ENCODE assay signal across 15 cellular contexts in the genomic region with DNA sequence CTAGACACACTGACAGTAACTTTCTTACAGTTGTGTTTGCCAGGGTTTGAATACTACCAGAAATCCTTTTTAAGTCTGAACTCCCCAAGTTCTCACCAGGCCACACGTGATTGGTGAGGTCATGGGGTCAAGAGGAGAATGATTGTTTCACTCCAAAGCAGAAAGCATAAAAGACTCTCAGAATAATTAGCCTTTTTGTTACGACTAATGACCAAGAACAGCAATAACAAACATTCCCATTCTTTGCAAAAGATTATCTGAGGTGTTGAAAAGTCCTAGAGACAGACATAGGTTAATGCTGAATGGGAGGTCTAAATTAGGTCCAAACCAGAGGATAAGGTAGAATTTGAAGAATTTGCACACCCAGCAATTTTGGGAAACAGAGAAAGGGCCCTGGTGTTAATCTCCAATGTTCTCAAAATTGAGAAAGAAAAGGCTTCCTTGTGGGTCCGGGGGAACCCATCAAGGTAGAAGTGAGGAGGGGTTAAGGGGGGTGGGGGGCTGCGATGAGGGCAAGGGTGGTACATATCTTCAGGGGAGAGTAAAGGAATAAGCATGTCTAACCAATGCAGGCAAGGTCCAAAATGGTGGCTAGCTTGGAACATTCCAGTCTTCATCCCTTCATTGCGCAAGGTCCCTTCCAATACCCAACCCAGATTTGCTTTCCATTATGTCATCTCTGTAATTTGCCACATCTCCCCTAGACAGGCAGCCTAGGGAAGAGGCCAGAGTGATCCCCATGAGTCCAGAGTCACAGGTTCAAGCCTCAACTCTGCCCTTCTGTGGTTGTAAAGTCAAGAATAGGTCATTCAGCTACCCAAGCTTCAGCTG.
DNase-seq lines count a peak whose midpoint lies in the region; TF ChIP-seq lines count a peak whose summit lies in the region.
"Had no signal": no experiment of that assay in that cellular context is flagged by ENCODE, and none has a peak within 500 bp of the region (broad histone marks: within the 10 kb centered on the region; RNA-seq: fewer than 3 reads in every experiment).

No MANE protein-coding gene starts in this region.

- peaks cover 2% of the 10 kb centered on the region for H3K36me3 Mint-ChIP-seq in neural progenitor cell
- H3K36me3 Mint-ChIP-seq: CD4-positive, CD25-positive, alpha-beta regulatory T cell had no signal

- no peak overlapping the region for H3K4me3 ChIP-seq in NT2/D1 (ENCODE audit: insufficient read length, low read depth)
- H3K4me3 ChIP-seq in neural progenitor cell = no peak overlapping the region
- H3K4me3 ChIP-seq in tibial artery = no peak overlapping the region
- H3K4me3 ChIP-seq: BLaER1 treated with 17β-estradiol and CSF1 and Interleukin-3, amounts not matched to agents 10 nM and 100 nM had no signal

- TF ChIP-seq CTCF in neural progenitor cell (IDR thresholded peaks at IDR 0.05) (no peak), tibial artery (IDR thresholded peaks at IDR 0.05) (no peak)

- H3K27ac ChIP-seq in neural progenitor cell (no peak overlapping the region), tibial artery (no peak overlapping the region)
- H3K27ac ChIP-seq: BLaER1 treated with 17β-estradiol and CSF1 and Interleukin-3, amounts not matched to agents 10 nM and 100 nM had no signal

- peaks cover 24% of the 10 kb centered on the region for H3K4me1 Mint-ChIP-seq in neural progenitor cell
- H3K4me1 Mint-ChIP-seq: CD4-positive, CD25-positive, alpha-beta regulatory T cell had no signal

- no peaks in the 10 kb centered on the region for H3K36me3 ChIP-seq in NT2/D1 (ENCODE audit: insufficient read depth, insufficient read length, low read length)
- H3K36me3 ChIP-seq in neural progenitor cell = no peaks in the 10 kb centered on the region
- no peaks in the 10 kb centered on the region for H3K36me3 ChIP-seq in tibial artery
- H3K36me3 ChIP-seq: BLaER1 treated with 17β-estradiol and CSF1 and Interleukin-3, amounts not matched to agents 10 nM and 100 nM had no signal

- H3K4me2 ChIP-seq in neural progenitor cell = peak overlapping the region; percentile 2
- H3K4me2 ChIP-seq: BLaER1 treated with 17β-estradiol and CSF1 and Interleukin-3, amounts not matched to agents 10 nM and 100 nM had no signal

- intact Hi-C loops in tibial artery (cut with DNase I; ENCODE audit: low total_unique reads) = no loop called here

- H3K27me3 ChIP-seq in NT2/D1 (ENCODE audit: insufficient read depth, insufficient read length) (peaks cover 5% of the 10 kb centered on the region), neural progenitor cell (no peaks in the 10 kb centered on the region), tibial artery (no peaks in the 10 kb centered on the region)
- H3K27me3 ChIP-seq: BLaER1 treated with 17β-estradiol and CSF1 and Interleukin-3, amounts not matched to agents 10 nM and 100 nM had no signal

- H4K20me1 ChIP-seq in neural progenitor cell (ENCODE audit: low read depth) = no peaks in the 10 kb centered on the region
- H4K20me1 ChIP-seq: BLaER1 treated with 17β-estradiol and CSF1 and Interleukin-3, amounts not matched to agents 10 nM and 100 nM had no signal

- H3K27ac Mint-ChIP-seq in neural progenitor cell = no peak overlapping the region
- H3K27ac Mint-ChIP-seq: CD4-positive, CD25-positive, alpha-beta regulatory T cell had no signal

- peaks cover 7% of the 10 kb centered on the region for H3K27me3 Mint-ChIP-seq in neural progenitor cell (ENCODE audit: insufficient read depth, low read depth)

- H3F3A ChIP-seq in neural progenitor cell (ENCODE audit: low read depth) = peaks cover 33% of the 10 kb centered on the region

- H3K9me3 ChIP-seq in NT2/D1 (ENCODE audit: insufficient read depth, low read length) = no peaks in the 10 kb centered on the region
- H3K9me3 ChIP-seq in neural progenitor cell (ENCODE audit: low read depth) = no peaks in the 10 kb centered on the region
- no peaks in the 10 kb centered on the region for H3K9me3 ChIP-seq in tibial artery
- H3K9me3 ChIP-seq: BLaER1 treated with 17β-estradiol and CSF1 and Interleukin-3, amounts not matched to agents 10 nM and 100 nM had no signal

- DNase-seq in NCI-H748 (lab: John Stamatoyannopoulos, UW; ENCODE audit: unreplicated experiment) (peak; percentile 40), NCI-H748 treated with DMSO at 0.1 percent for 48 hours (lab: John Stamatoyannopoulos, UW) (no peak), NT2/D1 (ENCODE audit: low read depth, low spot score) (peak; percentile 38), neural progenitor cell (ENCODE audit: low spot score) (peak; percentile 49), tibial artery (no peak), Kasumi-1 (lab: John Stamatoyannopoulos, UW) (no peak), RPMI8226 (no peak)
- DNase-seq: 8988T; ACHN; CD4-positive, CD25-positive, alpha-beta regulatory T cell; DMS 273 treated with DMSO at 0.1 percent for 48 hours; GOT3; HCEC 1CT; KG1 had no signal

- no peak overlapping the region for H2AFZ ChIP-seq in neural progenitor cell (replicated peaks)

- no peaks in the 10 kb centered on the region for H3K9me3 Mint-ChIP-seq in neural progenitor cell

- no peaks in the 10 kb centered on the region for H3K79me2 ChIP-seq in neural progenitor cell (ENCODE audit: low read depth)

- H3K4me3 Mint-ChIP-seq in neural progenitor cell = no peak overlapping the region
- H3K4me3 Mint-ChIP-seq: CD4-positive, CD25-positive, alpha-beta regulatory T cell had no signal

- H3K9ac ChIP-seq in NT2/D1 (ENCODE audit: insufficient read length, low read depth) (no peak overlapping the region), neural progenitor cell (no peak overlapping the region)
- H3K9ac ChIP-seq: BLaER1 treated with 17β-estradiol and CSF1 and Interleukin-3, amounts not matched to agents 10 nM and 100 nM had no signal

- H3K4me1 ChIP-seq in NT2/D1 (ENCODE audit: insufficient read depth, insufficient read length) (peaks cover 8% of the 10 kb centered on the region), neural progenitor cell (peaks cover 47% of the 10 kb centered on the region), tibial artery (peaks cover 0 to 34% (median 17%) of the 10 kb centered on the region in 4 donors)

Comparison
In these comparisons a context has a peak if more than half of its experiments do, and no peak if none do; other contexts are left out.
1. DNase-seq: peak in NCI-H748 (single experiment), NT2/D1 (single experiment) and neural progenitor cell (single experiment); none in NCI-H748 treated with DMSO at 0.1 percent for 48 hours (single experiment), tibial artery (0 of 2), Kasumi-1 (0 of 2) and RPMI8226 (single experiment).